Comparison of ENCODE assay signal across 2 cellular contexts in the genomic region with DNA sequence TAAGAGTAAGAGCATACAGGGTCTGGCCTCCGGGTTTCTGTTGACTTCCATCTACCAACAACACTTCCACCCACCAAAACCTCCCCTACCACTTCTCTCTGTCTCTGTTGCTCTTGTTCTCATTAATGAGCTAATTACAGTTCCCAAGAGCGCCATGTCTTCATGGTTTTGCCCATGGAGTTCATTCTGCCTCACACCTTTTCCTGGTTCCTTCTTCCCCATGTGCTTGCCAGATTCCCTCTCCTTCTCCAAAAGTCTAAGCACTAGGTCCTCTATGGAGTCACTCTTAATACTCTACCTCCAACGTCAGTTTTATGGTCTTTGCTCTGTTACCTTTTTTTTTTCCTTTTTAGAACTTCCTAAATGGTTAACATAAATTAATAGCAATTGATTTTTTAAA.
A peak's percentile ranks its signal among the peaks of the same experiment; 100 is the strongest.
TF ChIP-seq lines count a peak whose summit lies in the region.

No MANE protein-coding gene starts in this region.

TF ChIP-seq in HCT116, 20 proteins besides CTCF, POLR2A, EP300 and RAD21 (continued from another document):
- TF ChIP-seq, protein P1, sequence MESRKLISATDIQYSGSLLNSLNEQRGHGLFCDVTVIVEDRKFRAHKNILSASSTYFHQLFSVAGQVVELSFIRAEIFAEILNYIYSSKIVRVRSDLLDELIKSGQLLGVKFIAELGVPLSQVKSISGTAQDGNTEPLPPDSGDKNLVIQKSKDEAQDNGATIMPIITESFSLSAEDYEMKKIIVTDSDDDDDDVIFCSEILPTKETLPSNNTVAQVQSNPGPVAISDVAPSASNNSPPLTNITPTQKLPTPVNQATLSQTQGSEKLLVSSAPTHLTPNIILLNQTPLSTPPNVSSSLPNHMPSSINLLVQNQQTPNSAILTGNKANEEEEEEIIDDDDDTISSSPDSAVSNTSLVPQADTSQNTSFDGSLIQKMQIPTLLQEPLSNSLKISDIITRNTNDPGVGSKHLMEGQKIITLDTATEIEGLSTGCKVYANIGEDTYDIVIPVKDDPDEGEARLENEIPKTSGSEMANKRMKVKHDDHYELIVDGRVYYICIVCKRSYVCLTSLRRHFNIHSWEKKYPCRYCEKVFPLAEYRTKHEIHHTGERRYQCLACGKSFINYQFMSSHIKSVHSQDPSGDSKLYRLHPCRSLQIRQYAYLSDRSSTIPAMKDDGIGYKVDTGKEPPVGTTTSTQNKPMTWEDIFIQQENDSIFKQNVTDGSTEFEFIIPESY (IDR thresholded peaks at IDR 0.05; ENCODE audit: extremely low read depth, insufficient replicate concordance, low read length), result no peak
- no peak for TF ChIP-seq YY1 (IDR thresholded peaks at IDR 0.05; ENCODE audit: extremely low read depth, insufficient replicate concordance, low read depth, low read length)

TF ChIP-seq in K562, 482 proteins besides CTCF, POLR2A, EP300 and RAD21:
- TF ChIP-seq, protein P2, sequence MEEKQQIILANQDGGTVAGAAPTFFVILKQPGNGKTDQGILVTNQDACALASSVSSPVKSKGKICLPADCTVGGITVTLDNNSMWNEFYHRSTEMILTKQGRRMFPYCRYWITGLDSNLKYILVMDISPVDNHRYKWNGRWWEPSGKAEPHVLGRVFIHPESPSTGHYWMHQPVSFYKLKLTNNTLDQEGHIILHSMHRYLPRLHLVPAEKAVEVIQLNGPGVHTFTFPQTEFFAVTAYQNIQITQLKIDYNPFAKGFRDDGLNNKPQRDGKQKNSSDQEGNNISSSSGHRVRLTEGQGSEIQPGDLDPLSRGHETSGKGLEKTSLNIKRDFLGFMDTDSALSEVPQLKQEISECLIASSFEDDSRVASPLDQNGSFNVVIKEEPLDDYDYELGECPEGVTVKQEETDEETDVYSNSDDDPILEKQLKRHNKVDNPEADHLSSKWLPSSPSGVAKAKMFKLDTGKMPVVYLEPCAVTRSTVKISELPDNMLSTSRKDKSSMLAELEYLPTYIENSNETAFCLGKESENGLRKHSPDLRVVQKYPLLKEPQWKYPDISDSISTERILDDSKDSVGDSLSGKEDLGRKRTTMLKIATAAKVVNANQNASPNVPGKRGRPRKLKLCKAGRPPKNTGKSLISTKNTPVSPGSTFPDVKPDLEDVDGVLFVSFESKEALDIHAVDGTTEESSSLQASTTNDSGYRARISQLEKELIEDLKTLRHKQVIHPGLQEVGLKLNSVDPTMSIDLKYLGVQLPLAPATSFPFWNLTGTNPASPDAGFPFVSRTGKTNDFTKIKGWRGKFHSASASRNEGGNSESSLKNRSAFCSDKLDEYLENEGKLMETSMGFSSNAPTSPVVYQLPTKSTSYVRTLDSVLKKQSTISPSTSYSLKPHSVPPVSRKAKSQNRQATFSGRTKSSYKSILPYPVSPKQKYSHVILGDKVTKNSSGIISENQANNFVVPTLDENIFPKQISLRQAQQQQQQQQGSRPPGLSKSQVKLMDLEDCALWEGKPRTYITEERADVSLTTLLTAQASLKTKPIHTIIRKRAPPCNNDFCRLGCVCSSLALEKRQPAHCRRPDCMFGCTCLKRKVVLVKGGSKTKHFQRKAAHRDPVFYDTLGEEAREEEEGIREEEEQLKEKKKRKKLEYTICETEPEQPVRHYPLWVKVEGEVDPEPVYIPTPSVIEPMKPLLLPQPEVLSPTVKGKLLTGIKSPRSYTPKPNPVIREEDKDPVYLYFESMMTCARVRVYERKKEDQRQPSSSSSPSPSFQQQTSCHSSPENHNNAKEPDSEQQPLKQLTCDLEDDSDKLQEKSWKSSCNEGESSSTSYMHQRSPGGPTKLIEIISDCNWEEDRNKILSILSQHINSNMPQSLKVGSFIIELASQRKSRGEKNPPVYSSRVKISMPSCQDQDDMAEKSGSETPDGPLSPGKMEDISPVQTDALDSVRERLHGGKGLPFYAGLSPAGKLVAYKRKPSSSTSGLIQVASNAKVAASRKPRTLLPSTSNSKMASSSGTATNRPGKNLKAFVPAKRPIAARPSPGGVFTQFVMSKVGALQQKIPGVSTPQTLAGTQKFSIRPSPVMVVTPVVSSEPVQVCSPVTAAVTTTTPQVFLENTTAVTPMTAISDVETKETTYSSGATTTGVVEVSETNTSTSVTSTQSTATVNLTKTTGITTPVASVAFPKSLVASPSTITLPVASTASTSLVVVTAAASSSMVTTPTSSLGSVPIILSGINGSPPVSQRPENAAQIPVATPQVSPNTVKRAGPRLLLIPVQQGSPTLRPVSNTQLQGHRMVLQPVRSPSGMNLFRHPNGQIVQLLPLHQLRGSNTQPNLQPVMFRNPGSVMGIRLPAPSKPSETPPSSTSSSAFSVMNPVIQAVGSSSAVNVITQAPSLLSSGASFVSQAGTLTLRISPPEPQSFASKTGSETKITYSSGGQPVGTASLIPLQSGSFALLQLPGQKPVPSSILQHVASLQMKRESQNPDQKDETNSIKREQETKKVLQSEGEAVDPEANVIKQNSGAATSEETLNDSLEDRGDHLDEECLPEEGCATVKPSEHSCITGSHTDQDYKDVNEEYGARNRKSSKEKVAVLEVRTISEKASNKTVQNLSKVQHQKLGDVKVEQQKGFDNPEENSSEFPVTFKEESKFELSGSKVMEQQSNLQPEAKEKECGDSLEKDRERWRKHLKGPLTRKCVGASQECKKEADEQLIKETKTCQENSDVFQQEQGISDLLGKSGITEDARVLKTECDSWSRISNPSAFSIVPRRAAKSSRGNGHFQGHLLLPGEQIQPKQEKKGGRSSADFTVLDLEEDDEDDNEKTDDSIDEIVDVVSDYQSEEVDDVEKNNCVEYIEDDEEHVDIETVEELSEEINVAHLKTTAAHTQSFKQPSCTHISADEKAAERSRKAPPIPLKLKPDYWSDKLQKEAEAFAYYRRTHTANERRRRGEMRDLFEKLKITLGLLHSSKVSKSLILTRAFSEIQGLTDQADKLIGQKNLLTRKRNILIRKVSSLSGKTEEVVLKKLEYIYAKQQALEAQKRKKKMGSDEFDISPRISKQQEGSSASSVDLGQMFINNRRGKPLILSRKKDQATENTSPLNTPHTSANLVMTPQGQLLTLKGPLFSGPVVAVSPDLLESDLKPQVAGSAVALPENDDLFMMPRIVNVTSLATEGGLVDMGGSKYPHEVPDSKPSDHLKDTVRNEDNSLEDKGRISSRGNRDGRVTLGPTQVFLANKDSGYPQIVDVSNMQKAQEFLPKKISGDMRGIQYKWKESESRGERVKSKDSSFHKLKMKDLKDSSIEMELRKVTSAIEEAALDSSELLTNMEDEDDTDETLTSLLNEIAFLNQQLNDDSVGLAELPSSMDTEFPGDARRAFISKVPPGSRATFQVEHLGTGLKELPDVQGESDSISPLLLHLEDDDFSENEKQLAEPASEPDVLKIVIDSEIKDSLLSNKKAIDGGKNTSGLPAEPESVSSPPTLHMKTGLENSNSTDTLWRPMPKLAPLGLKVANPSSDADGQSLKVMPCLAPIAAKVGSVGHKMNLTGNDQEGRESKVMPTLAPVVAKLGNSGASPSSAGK (IDR thresholded peaks at IDR 0.05), result peak; percentile 50
- peak; percentile 80 for TF ChIP-seq L3MBTL2 (IDR thresholded peaks at IDR 0.05)
- no peak for TF ChIP-seq E2F3 (CRISPR knock-in tag; IDR thresholded peaks at IDR 0.05)
- TF ChIP-seq CBX3 (IDR thresholded peaks at IDR 0.05; ENCODE audit: borderline replicate concordance in 1 of 2, low read length in 2 of 2), result 0 out of 3 replicates have a peak, but pooled peaks of 1 of the 2 experiments have one; percentile 31
- TF ChIP-seq, protein P3, sequence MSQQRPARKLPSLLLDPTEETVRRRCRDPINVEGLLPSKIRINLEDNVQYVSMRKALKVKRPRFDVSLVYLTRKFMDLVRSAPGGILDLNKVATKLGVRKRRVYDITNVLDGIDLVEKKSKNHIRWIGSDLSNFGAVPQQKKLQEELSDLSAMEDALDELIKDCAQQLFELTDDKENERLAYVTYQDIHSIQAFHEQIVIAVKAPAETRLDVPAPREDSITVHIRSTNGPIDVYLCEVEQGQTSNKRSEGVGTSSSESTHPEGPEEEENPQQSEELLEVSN (IDR thresholded peaks at IDR 0.05; ENCODE audit: borderline replicate concordance in 1 of 2, extremely low read depth in 1 of 2, insufficient read depth in 1 of 2, insufficient read length in 1 of 2, low read depth in 1 of 2, low read length in 1 of 2, poor library complexity in 1 of 2, severe bottlenecking in 1 of 2), result peak in 1 of 2 experiments; percentile 29
- 0 out of 2 replicates have a peak, but pooled peaks have one; percentile 46 for TF ChIP-seq EHMT2 (IDR thresholded peaks at IDR 0.05)
TF ChIP-seq in K562: peak in this region for 5.
